Comparison of ENCODE assay signal across 11 cellular contexts in genomic region chr4:142091691-142092182, GRCh38.
DNase-seq lines count a peak whose midpoint lies in the region; ATAC-seq and TF ChIP-seq lines count a peak whose summit lies in the region.
"Had no signal": no experiment of that assay in that cellular context is flagged by ENCODE, and none has a peak within 500 bp of the region (broad histone marks: within the 10 kb centered on the region; RNA-seq: fewer than 3 reads in every experiment).

No MANE protein-coding gene starts in this region.

- H3K27ac Mint-ChIP-seq in activated CD4-positive, alpha-beta T cell treated with anti-CD3 and anti-CD28 coated beads for 36 hours, result peak overlapping the region; percentile 25
- H3K27ac Mint-ChIP-seq: activated CD4-positive, alpha-beta memory T cell treated with anti-CD3 and anti-CD28 coated beads for 36 hours had no signal

- H3K27ac ChIP-seq in lower lobe of right lung (peak overlapping the region; percentile 25), vagina (peak overlapping the region; percentile 64)

- TF ChIP-seq POLR2A in vagina (IDR thresholded peaks at IDR 0.05), result no peak

- H3K9me3 ChIP-seq in lower lobe of right lung (no peaks in the 10 kb centered on the region), vagina (no peaks in the 10 kb centered on the region)

- H3K36me3 Mint-ChIP-seq in activated CD4-positive, alpha-beta T cell treated with anti-CD3 and anti-CD28 coated beads for 36 hours (ENCODE audit: low read depth), result peaks cover 32% of the 10 kb centered on the region

- H3K4me1 ChIP-seq in lower lobe of right lung (no peaks in the 10 kb centered on the region), vagina (peaks cover 34% of the 10 kb centered on the region)

- TF ChIP-seq CTCF in lower lobe of right lung (IDR thresholded peaks at IDR 0.05) (no peak), vagina (IDR thresholded peaks at IDR 0.05) (no peak), GM10266 (IDR thresholded peaks at IDR 0.05; ENCODE audit: control insufficient read depth, insufficient read depth, low read depth, missing control alignments) (no peak)

- H3K36me3 ChIP-seq in lower lobe of right lung (no peaks in the 10 kb centered on the region), vagina (no peaks in the 10 kb centered on the region)

- POLR2A ChIA-PET in activated CD4-positive, alpha-beta T cell treated with anti-CD3 and anti-CD28 coated beads for 36 hours (lab: Charles Lee), result no interaction called here

- no peak for ATAC-seq in activated CD4-positive, alpha-beta T cell treated with anti-CD3 and anti-CD28 coated beads for 36 hours
- peak; percentile 27 to 36 for ATAC-seq in lower lobe of right lung

- H3K9me3 Mint-ChIP-seq in activated CD4-positive, alpha-beta T cell treated with anti-CD3 and anti-CD28 coated beads for 36 hours (ENCODE audit: low read depth), result no peaks in the 10 kb centered on the region
- H3K9me3 Mint-ChIP-seq: activated CD4-positive, alpha-beta memory T cell treated with anti-CD3 and anti-CD28 coated beads for 36 hours had no signal

- CTCF ChIA-PET in activated CD4-positive, alpha-beta T cell treated with anti-CD3 and anti-CD28 coated beads for 36 hours (lab: Charles Lee), result no interaction called here

- H3K4me3 ChIP-seq in lower lobe of right lung, result no peak overlapping the region
- no peak overlapping the region for H3K4me3 ChIP-seq in vagina

- H3K27me3 ChIP-seq in lower lobe of right lung (ENCODE audit: low read depth) (no peaks in the 10 kb centered on the region), vagina (no peaks in the 10 kb centered on the region)

- H3K27me3 Mint-ChIP-seq in activated CD4-positive, alpha-beta T cell treated with anti-CD3 and anti-CD28 coated beads for 36 hours, result no peaks in the 10 kb centered on the region
- H3K27me3 Mint-ChIP-seq: activated CD4-positive, alpha-beta memory T cell treated with anti-CD3 and anti-CD28 coated beads for 36 hours had no signal

- DNase-seq in activated CD4-positive, alpha-beta T cell treated with anti-CD3 and anti-CD28 coated beads for 36 hours, result no peak
- no peak for DNase-seq in activated CD4-positive, alpha-beta T cell treated with anti-CD3 and anti-CD28 coated beads for 1 hour
- DNase-seq in dermis blood vessel endothelial cell (peak; percentile 89), lower lobe of right lung (no peak), vagina (ENCODE audit: extremely low spot score in 2 of 2) (peak in 1 of 2 donors; percentile 91), NCI-H1436 (lab: John Stamatoyannopoulos, UW) (no peak), mesenteric fat pad (ENCODE audit: low spot score) (no peak), GM10266 (ENCODE audit: extremely low spot score) (no peak)
- DNase-seq: 8988T; activated CD4-positive, alpha-beta memory T cell treated with anti-CD3 and anti-CD28 coated beads for 36 hours; KBM-7 had no signal

- intact Hi-C loops in activated CD4-positive, alpha-beta T cell treated with anti-CD3 and anti-CD28 coated beads for 36 hours (cut with DNase I, micrococcal nuclease), result loop anchor here in 1 of 2 experiments (10.0 kb wide), 1 partner anchor 787 kb away; no protein-coding TSS in a partner anchor
- intact Hi-C loops in lower lobe of right lung (cut with DNase I) (no loop called here), vagina (cut with DNase I) (no loop called here)

- H3K4me1 Mint-ChIP-seq in activated CD4-positive, alpha-beta T cell treated with anti-CD3 and anti-CD28 coated beads for 36 hours, result peaks cover 6% of the 10 kb centered on the region

- no peak overlapping the region for H3K4me3 Mint-ChIP-seq in activated CD4-positive, alpha-beta T cell treated with anti-CD3 and anti-CD28 coated beads for 36 hours
- H3K4me3 Mint-ChIP-seq: activated CD4-positive, alpha-beta memory T cell treated with anti-CD3 and anti-CD28 coated beads for 36 hours had no signal
